In the genomic region with DNA sequence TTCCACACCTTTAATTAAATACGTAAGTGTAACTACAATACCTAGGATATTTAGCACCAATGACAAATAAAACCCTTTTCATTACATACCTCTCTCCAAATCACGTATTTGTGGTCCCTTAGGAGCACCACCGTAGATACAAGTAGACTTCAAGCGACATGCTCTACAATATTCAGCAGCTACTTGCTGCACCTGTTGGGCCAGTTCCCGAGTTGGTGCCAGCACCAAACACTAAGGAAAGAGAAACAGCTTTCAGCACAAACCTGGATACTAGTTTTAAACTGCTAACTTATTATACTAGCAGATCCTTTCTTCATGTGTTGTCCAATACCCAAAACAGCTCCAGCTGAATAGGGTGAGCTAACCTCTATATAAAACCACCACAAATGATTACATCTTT, we compare ENCODE assay signal across 9 cellular contexts. TPM values are rescaled to one million over a fixed set of nuclear protein-coding genes. Genes with fewer than 3 reads are reported as not detected.
DNase-seq lines count a peak whose midpoint lies in the region; ATAC-seq and TF ChIP-seq lines count a peak whose summit lies in the region.
"Had no signal": no experiment of that assay in that cellular context is flagged by ENCODE, and none has a peak within 500 bp of the region (broad histone marks: within the 10 kb centered on the region; RNA-seq: fewer than 3 reads in every experiment).

No MANE protein-coding gene starts in this region.

- H4K20me1 ChIP-seq in smooth muscle cell (ENCODE audit: low read depth) = peaks cover 90% of the 10 kb centered on the region

- no peaks in the 10 kb centered on the region for H3K27me3 ChIP-seq in dorsolateral prefrontal cortex
- H3K27me3 ChIP-seq in smooth muscle cell (ENCODE audit: low read depth) = no peaks in the 10 kb centered on the region

- H3K27me3 Mint-ChIP-seq in activated CD4-positive, alpha-beta T cell treated with anti-CD3 and anti-CD28 coated beads for 36 hours = no peaks in the 10 kb centered on the region

- H3K9me3 Mint-ChIP-seq in activated CD4-positive, alpha-beta T cell treated with anti-CD3 and anti-CD28 coated beads for 36 hours (ENCODE audit: low read depth) = no peaks in the 10 kb centered on the region

- H3K9me3 ChIP-seq in smooth muscle cell (replicated peaks; ENCODE audit: low read depth) = no peaks in the 10 kb centered on the region

- H3K36me3 ChIP-seq in smooth muscle cell (ENCODE audit: low read depth) = peaks cover 52% of the 10 kb centered on the region

- 89% methylated on average over 5 of the region's 5 CpGs for WGBS in smooth muscle cell (ENCODE audit: low lambda C conversion rate)

- peaks cover 26% of the 10 kb centered on the region for H3K4me1 ChIP-seq in smooth muscle cell (ENCODE audit: low read depth)

- peaks cover 62% of the 10 kb centered on the region for H3F3A ChIP-seq in smooth muscle cell (ENCODE audit: low read depth)

- H3K4me3 ChIP-seq in dorsolateral prefrontal cortex (peak overlapping the region in 45 of 59 donors; percentile 25 to 100 (median 96)), smooth muscle cell (peak overlapping the region; percentile 91)

- ATAC-seq in activated CD4-positive, alpha-beta T cell treated with anti-CD3 and anti-CD28 coated beads for 36 hours = no peak
- ATAC-seq in GM18511 (IDR thresholded peaks at IDR 0.05; ENCODE audit: unreplicated experiment) = no peak

- H3K4me1 Mint-ChIP-seq in activated CD4-positive, alpha-beta T cell treated with anti-CD3 and anti-CD28 coated beads for 36 hours = peaks cover 70% of the 10 kb centered on the region

- H3K36me3 Mint-ChIP-seq in activated CD4-positive, alpha-beta T cell treated with anti-CD3 and anti-CD28 coated beads for 36 hours (ENCODE audit: low read depth) = peaks cover 76% of the 10 kb centered on the region

- peak overlapping the region; percentile 22 for H3K4me3 Mint-ChIP-seq in activated CD4-positive, alpha-beta T cell treated with anti-CD3 and anti-CD28 coated beads for 36 hours

- peaks cover 69% of the 10 kb centered on the region for H3K79me2 ChIP-seq in smooth muscle cell (ENCODE audit: low read depth)

- H3K27ac ChIP-seq in dorsolateral prefrontal cortex = peak overlapping the region in 13 of 59 donors; percentile 2 to 100 (median 99)
- peak overlapping the region; percentile 99 for H3K27ac ChIP-seq in smooth muscle cell (ENCODE audit: low read depth)
- no peak overlapping the region for H3K27ac ChIP-seq in caudate nucleus (ENCODE audit: low read depth, low read length)

- CTCF ChIA-PET in activated CD4-positive, alpha-beta T cell treated with anti-CD3 and anti-CD28 coated beads for 36 hours (lab: Charles Lee) = interaction anchor here (1.2 to 1.6 kb wide), 2 partner anchors 8 to 11 kb away, joined by 3 to 5 read pairs; no protein-coding TSS in a partner anchor

- intact Hi-C loops in activated CD4-positive, alpha-beta T cell treated with anti-CD3 and anti-CD28 coated beads for 36 hours (cut with DNase I, micrococcal nuclease) = no loop called here
- intact Hi-C loops in dorsolateral prefrontal cortex (cut with DNase I) = loop anchor here (10.0 kb wide), 2 partner anchors 669 to 679 kb away; partner anchors contain the start of genes FTSJ3 (in 1 of the 2) and PSMC5 (in 1 of the 2)

- no peak for DNase-seq in activated CD4-positive, alpha-beta T cell treated with anti-CD3 and anti-CD28 coated beads for 36 hours
- DNase-seq in activated CD4-positive, alpha-beta T cell treated with anti-CD3 and anti-CD28 coated beads, Interleukin-2, amount 50 U/mL, for 1 hour = no peak
- DNase-seq in dorsolateral prefrontal cortex (no peak), smooth muscle cell (lab: John Stamatoyannopoulos, UW; ENCODE audit: unreplicated experiment) (no peak), caudate nucleus (lab: John Stamatoyannopoulos, UW) (no peak)
- DNase-seq: activated CD8-positive, alpha-beta memory T cell treated with anti-CD3 and anti-CD28 coated beads, Interleukin-2, amount 50 U/mL, for 4 hours; NCI-H524 treated with DMSO at 0.1 percent for 48 hours; stimulated activated CD4-positive, alpha-beta T cell treated with anti-CD3 and anti-CD28 coated beads, Interleukin-4, amount 100 ng/mL, for 24 hours had no signal

- H3K4me2 ChIP-seq in smooth muscle cell = peak overlapping the region; percentile 86

- POLR2A ChIA-PET in activated CD4-positive, alpha-beta T cell treated with anti-CD3 and anti-CD28 coated beads for 36 hours (lab: Charles Lee) = no interaction called here

- peak overlapping the region; percentile 100 for H3K9ac ChIP-seq in smooth muscle cell (ENCODE audit: low read depth)

- TF ChIP-seq CTCF in dorsolateral prefrontal cortex (IDR thresholded peaks at IDR 0.05 in 54 of 56, conservative IDR thresholded peaks at IDR 0.05 in 2 of 56; ENCODE audit: low read depth in 1 of 56, partially characterized antibody in 56 of 56) (no peak), smooth muscle cell (IDR thresholded peaks at IDR 0.05; ENCODE audit: borderline replicate concordance, insufficient read depth, poor library complexity, severe bottlenecking) (no peak)

- H2AFZ ChIP-seq in smooth muscle cell (ENCODE audit: low read depth) = no peak overlapping the region

- H3K27ac Mint-ChIP-seq in activated CD4-positive, alpha-beta T cell treated with anti-CD3 and anti-CD28 coated beads for 36 hours = peak overlapping the region; percentile 75

RNA-seq across cellular contexts. Expression of gene DDX5, which starts 2.7 kb away (rescaled TPM):
- 100 to 1,000 TPM; 575 TPM for total RNA-seq in activated CD4-positive, alpha-beta T cell treated with anti-CD3 and anti-CD28 coated beads for 36 hours
- total RNA-seq in dorsolateral prefrontal cortex (100 to 1,000 TPM; 557 to 873 (median 694) TPM), smooth muscle cell (679 and 752 TPM in 2 replicates)
- 446 and 533 TPM in 2 replicates for polyA plus RNA-seq in smooth muscle cell

RNA-seq across cellular contexts. Expression of gene CEP95, which starts 3.4 kb away (rescaled TPM):
- 10 to 100 TPM; 40.5 to 42.8 TPM for total RNA-seq in activated CD4-positive, alpha-beta T cell treated with anti-CD3 and anti-CD28 coated beads for 36 hours
- total RNA-seq in dorsolateral prefrontal cortex (10 to 100 TPM; 38.9 to 94.4 (median 62.9) TPM), smooth muscle cell (55.4 and 59.5 TPM in 2 replicates)
- 21.3 and 35.6 TPM in 2 replicates for polyA plus RNA-seq in smooth muscle cell

RNA-seq across cellular contexts. Expression of gene POLG2, which starts 6.5 kb away (rescaled TPM):
- total RNA-seq in activated CD4-positive, alpha-beta T cell treated with anti-CD3 and anti-CD28 coated beads for 36 hours = 10 to 100 TPM; 26.9 to 30.2 TPM
- total RNA-seq in dorsolateral prefrontal cortex (10 to 100 TPM in 105 of 120 experiments, 1 to 10 TPM in 15; 5.9 to 25.5 (median 12.7) TPM), smooth muscle cell (8.2 and 22.6 TPM in 2 replicates)
- 8.0 and 11.8 TPM in 2 replicates for polyA plus RNA-seq in smooth muscle cell

RNA-seq across cellular contexts. Expression of gene MILR1, which starts 54.4 kb away (rescaled TPM):
- under 1 TPM in 1 of 2 experiments, not detected in 1; 0.30 TPM for total RNA-seq in activated CD4-positive, alpha-beta T cell treated with anti-CD3 and anti-CD28 coated beads for 36 hours
- total RNA-seq in dorsolateral prefrontal cortex = 10 to 100 TPM in 9 of 120 experiments, 1 to 10 TPM in 111; 1.1 to 16.6 (median 4.9) TPM
- not detected in 2 replicates for total RNA-seq in smooth muscle cell
- not detected in 2 replicates for polyA plus RNA-seq in smooth muscle cell

Comparison
In these comparisons a context has a peak if more than half of its experiments do, and no peak if none do; other contexts are left out.
1. intact Hi-C loops: an anchor here in dorsolateral prefrontal cortex (10.0 kb wide); none called in activated CD4-positive, alpha-beta T cell treated with anti-CD3 and anti-CD28 coated beads for 36 hours.